10 cellular contexts compared by ENCODE assay signal in the genomic region with DNA sequence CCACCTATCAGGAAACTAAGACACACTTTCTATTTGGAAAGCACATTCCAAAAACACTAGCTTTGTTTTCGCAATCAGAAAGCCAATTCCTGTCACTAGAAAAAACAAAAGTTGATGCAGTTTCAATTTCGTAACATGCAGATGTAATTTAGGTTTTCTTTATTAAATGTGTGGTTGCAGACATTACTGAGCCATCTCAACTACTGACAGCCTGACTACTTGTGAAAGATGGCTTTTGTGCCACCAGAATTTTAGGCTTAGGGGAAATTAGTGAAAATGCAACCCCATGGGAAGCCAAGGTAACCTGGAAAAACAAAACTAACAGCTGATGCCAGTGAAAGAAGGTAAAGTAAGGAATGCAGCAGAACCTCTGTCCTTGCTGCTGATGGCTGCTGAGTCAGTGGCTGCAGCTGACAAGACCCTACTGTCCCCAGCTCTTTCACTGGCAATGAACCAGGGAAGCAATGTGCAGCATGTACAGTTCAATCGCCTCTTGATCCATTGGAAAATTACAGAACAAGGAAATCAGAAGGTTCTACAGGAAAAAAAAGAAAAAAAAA. TPM values are rescaled to one million over a fixed set of nuclear protein-coding genes. Genes with fewer than 3 reads are reported as not detected.
DNase-seq lines count a peak whose midpoint lies in the region; ATAC-seq and TF ChIP-seq lines count a peak whose summit lies in the region.
"Had no signal": no experiment of that assay in that cellular context is flagged by ENCODE, and none has a peak within 500 bp of the region (broad histone marks: within the 10 kb centered on the region; RNA-seq: fewer than 3 reads in every experiment).

No MANE protein-coding gene starts in this region.

- H2AFZ ChIP-seq in SK-N-SH (ENCODE audit: low read depth): no peak overlapping the region

- ATAC-seq in gastrocnemius medialis (no peak), HG03280 (IDR thresholded peaks at IDR 0.05; ENCODE audit: unreplicated experiment) (no peak), HG03442 (IDR thresholded peaks at IDR 0.05; ENCODE audit: unreplicated experiment) (no peak), HG02571 (IDR thresholded peaks at IDR 0.05; ENCODE audit: unreplicated experiment) (no peak)
- ATAC-seq: activated naive CD4-positive, alpha-beta T cell treated with anti-CD3 and anti-CD28 coated beads, Interleukin-2, amount 50 U/mL, for 72 hours had no signal

- H3K27me3 ChIP-seq in SK-N-SH (ENCODE audit: insufficient read depth) (no peaks in the 10 kb centered on the region), gastrocnemius medialis (no peaks in the 10 kb centered on the region)
- H3K27me3 ChIP-seq: ovary had no signal

- no peaks in the 10 kb centered on the region for H4K20me1 ChIP-seq in SK-N-SH (ENCODE audit: insufficient read depth)

- TF ChIP-seq RAD21 in SK-N-SH (IDR thresholded peaks at IDR 0.05; ENCODE audit: low read length): no peak

- no peaks in the 10 kb centered on the region for H3K9me2 ChIP-seq in SK-N-SH

- in situ Hi-C loops in gastrocnemius medialis (cut with MboI; ENCODE audit: low sequenced_read_pairs in 4 of 4): no loop called here

- intact Hi-C loops in gastrocnemius medialis (cut with DNase I; ENCODE audit: low total_unique reads): no loop called here

- peaks cover 26 to 61% of the 10 kb centered on the region in 2 experiments for H3K36me3 ChIP-seq in SK-N-SH (replicated peaks in 1 of 2; ENCODE audit: control insufficient read depth in 1 of 2, insufficient read depth in 2 of 2, low read length in 1 of 2)
- peaks cover 0 to 15% of the 10 kb centered on the region in 2 donors for H3K36me3 ChIP-seq in gastrocnemius medialis
- H3K36me3 ChIP-seq: ovary had no signal

- 64% methylated on average over 3 of the region's 3 CpGs for WGBS in SK-N-SH (ENCODE audit: low lambda C conversion rate)

- H3K27ac ChIP-seq in SK-N-SH (ENCODE audit: low read depth in 2 of 2, low read length in 1 of 2) (peak overlapping the region; percentile 28 to 98; a peak in 3 of 4 replicates), gastrocnemius medialis (peak overlapping the region; percentile 0 to 70 (median 36))
- H3K27ac ChIP-seq: ovary had no signal

- peaks cover 63% of the 10 kb centered on the region for H3F3A ChIP-seq in SK-N-SH (replicated peaks; ENCODE audit: insufficient read depth)

- H3K4me1 ChIP-seq in SK-N-SH (ENCODE audit: control insufficient read depth in 1 of 2, insufficient read depth in 2 of 2, low read depth in 1 of 2, low read length in 1 of 2) (peaks cover 3 to 73% of the 10 kb centered on the region in 2 experiments; a peak in 3 of 4 replicates), gastrocnemius medialis (peaks cover 22 to 32% of the 10 kb centered on the region in 2 donors)

- CTCF ChIA-PET in SK-N-SH (lab: Yijun Ruan, JAX): interaction anchor here (0.7 to 1.6 kb wide), 3 partner anchors 15 to 35 kb away, joined by 3 to 4 read pairs (median 4); a partner anchor contains a TSS

- H3K9me3 ChIP-seq in SK-N-SH (no peaks in the 10 kb centered on the region), gastrocnemius medialis (no peaks in the 10 kb centered on the region)
- H3K9me3 ChIP-seq: ovary had no signal

- POLR2A ChIA-PET in SK-N-SH (lab: Yijun Ruan, JAX): interaction anchor here (0.9 kb wide), 1 partner anchor 11 kb away, joined by 3 read pairs; no protein-coding TSS in a partner anchor

- DNase-seq in HCEC 1CT (peak; percentile 67), SK-N-SH (no peak), fibroblast of pulmonary artery (ENCODE audit: low read depth) (peak; percentile 78), gastrocnemius medialis (no peak)
- DNase-seq in stimulated activated CD4-positive, alpha-beta T cell treated with anti-CD3 and anti-CD28 coated beads, Interleukin-4, amount 100 ng/mL, for 24 hours: no peak
- DNase-seq: ovary had no signal

- TF ChIP-seq EP300 in SK-N-SH (IDR thresholded peaks at IDR 0.05; ENCODE audit: borderline replicate concordance in 1 of 2, low read depth in 1 of 2, low read length in 1 of 2): no peak

- H3K4me3 ChIP-seq in SK-N-SH (ENCODE audit: low read depth in 2 of 2, low read length in 1 of 2) (no peak overlapping the region), fibroblast of pulmonary artery (replicated peaks; ENCODE audit: low read depth, low read length) (peak overlapping the region; percentile 35), gastrocnemius medialis (no peak overlapping the region)
- H3K4me3 ChIP-seq: ovary had no signal

- no peak for TF ChIP-seq CTCF in SK-N-SH (IDR thresholded peaks at IDR 0.05)
- TF ChIP-seq CTCF in fibroblast of pulmonary artery (IDR thresholded peaks at IDR 0.05; ENCODE audit: low read length, missing control alignments): no peak
- TF ChIP-seq CTCF in gastrocnemius medialis (IDR thresholded peaks at IDR 0.05 in 4 of 5, conservative IDR thresholded peaks at IDR 0.05 in 1 of 5): no peak

- H3K4me2 ChIP-seq in SK-N-SH: peak overlapping the region; percentile 51

- H3K9ac ChIP-seq in SK-N-SH: peak overlapping the region; percentile 60; the same call in 1 of the 2 replicates

- H3K79me2 ChIP-seq in SK-N-SH (ENCODE audit: insufficient read depth): peaks cover 82% of the 10 kb centered on the region

- no peak for TF ChIP-seq POLR2A in gastrocnemius medialis (IDR thresholded peaks at IDR 0.05)

TF ChIP-seq in SK-N-SH, 30 proteins besides CTCF, POLR2A, EP300 and RAD21:
- TF ChIP-seq CHD2 (IDR thresholded peaks at IDR 0.05; ENCODE audit: low read length, partially characterized antibody): no peak
- TF ChIP-seq RXRA (IDR thresholded peaks at IDR 0.05; ENCODE audit: borderline replicate concordance, low read depth): no peak
- TF ChIP-seq ELF1 (IDR thresholded peaks at IDR 0.05): no peak
- no peak for TF ChIP-seq NRF1 (IDR thresholded peaks at IDR 0.05; ENCODE audit: low read depth, low read length)
- no peak for TF ChIP-seq GABPA (IDR thresholded peaks at IDR 0.05; ENCODE audit: low read depth)
- TF ChIP-seq, protein P1, sequence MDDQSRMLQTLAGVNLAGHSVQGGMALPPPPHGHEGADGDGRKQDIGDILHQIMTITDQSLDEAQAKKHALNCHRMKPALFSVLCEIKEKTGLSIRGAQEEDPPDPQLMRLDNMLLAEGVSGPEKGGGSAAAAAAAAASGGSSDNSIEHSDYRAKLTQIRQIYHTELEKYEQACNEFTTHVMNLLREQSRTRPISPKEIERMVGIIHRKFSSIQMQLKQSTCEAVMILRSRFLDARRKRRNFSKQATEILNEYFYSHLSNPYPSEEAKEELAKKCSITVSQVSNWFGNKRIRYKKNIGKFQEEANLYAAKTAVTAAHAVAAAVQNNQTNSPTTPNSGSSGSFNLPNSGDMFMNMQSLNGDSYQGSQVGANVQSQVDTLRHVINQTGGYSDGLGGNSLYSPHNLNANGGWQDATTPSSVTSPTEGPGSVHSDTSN (IDR thresholded peaks at IDR 0.05): no peak
TF ChIP-seq in SK-N-SH: peak in this region for 0.

RNA-seq across cellular contexts. Expression of a gene that starts 34.9 kb away (rescaled TPM):
- polyA plus RNA-seq in SK-N-SH (2012; rRNA removed): 37.2 and 41.4 TPM in 2 replicates
- 51.6 and 77.8 TPM in 2 replicates for polyA plus RNA-seq in SK-N-SH (2012; cell fraction: cytosol; rRNA removed)
- polyA plus RNA-seq in SK-N-SH (2012; cell fraction: nucleus; rRNA removed): 19.8 and 34.0 TPM in 2 replicates
- total RNA-seq in gastrocnemius medialis: 100 to 1,000 TPM in 3 of 4 donors, 10 to 100 TPM in 1; 65.1 to 126 (median 110) TPM

Comparison
In these comparisons a context has a peak if more than half of its experiments do, and no peak if none do; other contexts are left out.
1. DNase-seq: peak in HCEC 1CT (single experiment) and fibroblast of pulmonary artery (single experiment); none in SK-N-SH (single experiment), gastrocnemius medialis (0 of 2) and stimulated activated CD4-positive, alpha-beta T cell treated with anti-CD3 and anti-CD28 coated beads, Interleukin-4, amount 100 ng/mL, for 24 hours (single experiment).